In genomic region chr5:67543704-67544103, GRCh38 we compare ENCODE assay signal across 22 cellular contexts.
DNase-seq lines count a peak whose midpoint lies in the region; ATAC-seq and TF ChIP-seq lines count a peak whose summit lies in the region.
"Had no signal": no experiment of that assay in that cellular context is flagged by ENCODE, and none has a peak within 500 bp of the region (broad histone marks: within the 10 kb centered on the region; RNA-seq: fewer than 3 reads in every experiment).

No MANE protein-coding gene starts in this region.

- no peak overlapping the region for H3K27ac ChIP-seq in left ventricle myocardium inferior (replicated peaks)
- H3K27ac ChIP-seq in spleen, result no peak overlapping the region
- H3K27ac ChIP-seq in SJCRH30, result no peak overlapping the region
- H3K27ac ChIP-seq: 22Rv1, BLaER1, HL-60, KMS-11, RWPE1, SK-N-MC had no signal

- WGBS in spleen, 5 donors, result 65 to 85% (median 78%) methylated on average over 4 of the region's 4 CpGs

- H3K4me3 Mint-ChIP-seq in activated CD4-positive, alpha-beta T cell treated with anti-CD3 and anti-CD28 coated beads, Interleukin-2, amount 10 ng/mL, durations not matched to agents 24 days and 14 days, result no peak overlapping the region
- H3K4me3 Mint-ChIP-seq: CD4-positive, CD25-positive, alpha-beta regulatory T cell had no signal

- H3K9me3 Mint-ChIP-seq in activated CD4-positive, alpha-beta T cell treated with anti-CD3 and anti-CD28 coated beads, Interleukin-2, amount 10 ng/mL, durations not matched to agents 24 days and 14 days, result no peaks in the 10 kb centered on the region

- H3K36me3 Mint-ChIP-seq in activated CD4-positive, alpha-beta T cell treated with anti-CD3 and anti-CD28 coated beads, Interleukin-2, amount 10 ng/mL, durations not matched to agents 24 days and 14 days (ENCODE audit: low read depth), result no peaks in the 10 kb centered on the region
- H3K36me3 Mint-ChIP-seq: CD4-positive, CD25-positive, alpha-beta regulatory T cell; IgD-negative memory B cell had no signal

- H3K4me3 ChIP-seq in left ventricle myocardium inferior, result no peak overlapping the region
- no peak overlapping the region for H3K4me3 ChIP-seq in HFF-Myc (replicated peaks; ENCODE audit: low read depth, low read length)
- H3K4me3 ChIP-seq in fibroblast of the aortic adventitia (ENCODE audit: low read depth, low read length), result no peak overlapping the region
- no peak overlapping the region for H3K4me3 ChIP-seq in spleen
- H3K4me3 ChIP-seq in SJCRH30, result no peak overlapping the region
- H3K4me3 ChIP-seq: BLaER1, SK-N-MC had no signal

- DNase-seq in Right ventricle myocardium superior (no peak), left ventricle myocardium inferior (no peak), HFF-Myc (ENCODE audit: extremely low read depth, low read depth) (peak; percentile 14), fibroblast of the aortic adventitia (ENCODE audit: low read depth) (peak; percentile 21), spleen (no peak), SJCRH30 (no peak)
- no peak for DNase-seq in activated CD4-positive, alpha-beta T cell treated with anti-CD3 and anti-CD28 coated beads, Interleukin-2, amount 10 ng/mL, durations not matched to agents 24 days and 14 days
- DNase-seq: CD4-positive, CD25-positive, alpha-beta regulatory T cell; MM.1S; NCI-H2029 treated with DMSO at 0.1 percent for 48 hours; NCI-H2227 treated with DMSO at 0.1 percent for 48 hours; NCI-H526 treated with DMSO at 0.1 percent for 48 hours; SHP77 treated with DMSO at 0.1 percent for 48 hours had no signal

- no peaks in the 10 kb centered on the region for H3K9me3 ChIP-seq in left ventricle myocardium inferior (replicated peaks)
- H3K9me3 ChIP-seq in spleen, result peaks cover 0 to 5% (median 0%) of the 10 kb centered on the region in 8 donors
- H3K9me3 ChIP-seq in SJCRH30 (replicated peaks), result no peaks in the 10 kb centered on the region
- H3K9me3 ChIP-seq: BLaER1 had no signal

- H3K36me3 ChIP-seq in left ventricle myocardium inferior (no peaks in the 10 kb centered on the region), spleen (no peaks in the 10 kb centered on the region), SJCRH30 (no peaks in the 10 kb centered on the region)
- H3K36me3 ChIP-seq: BLaER1 had no signal

- intact Hi-C loops in Right ventricle myocardium superior (cut with DNase I) (no loop called here), left ventricle myocardium inferior (cut with micrococcal nuclease) (no loop called here), spleen (cut with DNase I; ENCODE audit: low total_unique reads) (no loop called here)
- intact Hi-C loops in activated CD4-positive, alpha-beta T cell treated with anti-CD3 and anti-CD28 coated beads, Interleukin-2, amount 10 ng/mL, durations not matched to agents 24 days and 14 days (cut with micrococcal nuclease), result no loop called here

- H3K27ac Mint-ChIP-seq in activated CD4-positive, alpha-beta T cell treated with anti-CD3 and anti-CD28 coated beads, Interleukin-2, amount 10 ng/mL, durations not matched to agents 24 days and 14 days, result no peak overlapping the region
- H3K27ac Mint-ChIP-seq: CD4-positive, CD25-positive, alpha-beta regulatory T cell had no signal

- no peaks in the 10 kb centered on the region for H3K27me3 ChIP-seq in left ventricle myocardium inferior (ENCODE audit: low read depth)
- no peaks in the 10 kb centered on the region for H3K27me3 ChIP-seq in spleen (replicated peaks in 1 of 7)
- 0 out of 2 replicates have a peak, but pooled peaks cover 3% of the 10 kb centered on the region for H3K27me3 ChIP-seq in SJCRH30
- H3K27me3 ChIP-seq: BLaER1 had no signal

- TF ChIP-seq POLR2A in spleen (IDR thresholded peaks at IDR 0.05), result no peak

- peaks cover 8% of the 10 kb centered on the region for H3K4me1 ChIP-seq in left ventricle myocardium inferior
- peaks cover 0 to 10% (median 0%) of the 10 kb centered on the region in 6 donors for H3K4me1 ChIP-seq in spleen
- no peaks in the 10 kb centered on the region for H3K4me1 ChIP-seq in SJCRH30
- H3K4me1 ChIP-seq: BLaER1 had no signal

- peaks cover 6% of the 10 kb centered on the region for H3K4me1 Mint-ChIP-seq in activated CD4-positive, alpha-beta T cell treated with anti-CD3 and anti-CD28 coated beads, Interleukin-2, amount 10 ng/mL, durations not matched to agents 24 days and 14 days

- ATAC-seq in Right ventricle myocardium superior (ENCODE audit: poor library complexity), result peak; percentile 58
- ATAC-seq: HCT116, Panc1 had no signal

- TF ChIP-seq CTCF in left ventricle myocardium inferior (IDR thresholded peaks at IDR 0.05; ENCODE audit: borderline replicate concordance) (no peak), HFF-Myc (IDR thresholded peaks at IDR 0.05; ENCODE audit: low read depth, low read length, missing control alignments) (no peak), fibroblast of the aortic adventitia (IDR thresholded peaks at IDR 0.05; ENCODE audit: insufficient read depth, low read length) (no peak), spleen (IDR thresholded peaks at IDR 0.05 in 8 of 11, conservative IDR thresholded peaks at IDR 0.05 in 3 of 11) (no peak)

- H3K27me3 Mint-ChIP-seq in activated CD4-positive, alpha-beta T cell treated with anti-CD3 and anti-CD28 coated beads, Interleukin-2, amount 10 ng/mL, durations not matched to agents 24 days and 14 days, result no peaks in the 10 kb centered on the region
- H3K27me3 Mint-ChIP-seq: CD4-positive, CD25-positive, alpha-beta regulatory T cell; IgD-negative memory B cell had no signal

Comparison
In these comparisons a context has a peak if more than half of its experiments do, and no peak if none do; other contexts are left out.
1. DNase-seq: peak in HFF-Myc (single experiment) and fibroblast of the aortic adventitia (single experiment); none in Right ventricle myocardium superior (single experiment), left ventricle myocardium inferior (single experiment), activated CD4-positive, alpha-beta T cell treated with anti-CD3 and anti-CD28 coated beads, Interleukin-2, amount 10 ng/mL, durations not matched to agents 24 days and 14 days (single experiment), spleen (single experiment) and SJCRH30 (0 of 2).